In genomic region chr6:35452186-35453090, GRCh38 we compare ENCODE assay signal across 8 cellular contexts. TPM values are rescaled to one million over a fixed set of nuclear protein-coding genes. Genes with fewer than 3 reads are reported as not detected.
DNase-seq lines count a peak whose midpoint lies in the region; ATAC-seq and TF ChIP-seq lines count a peak whose summit lies in the region.

A gene with protein sequence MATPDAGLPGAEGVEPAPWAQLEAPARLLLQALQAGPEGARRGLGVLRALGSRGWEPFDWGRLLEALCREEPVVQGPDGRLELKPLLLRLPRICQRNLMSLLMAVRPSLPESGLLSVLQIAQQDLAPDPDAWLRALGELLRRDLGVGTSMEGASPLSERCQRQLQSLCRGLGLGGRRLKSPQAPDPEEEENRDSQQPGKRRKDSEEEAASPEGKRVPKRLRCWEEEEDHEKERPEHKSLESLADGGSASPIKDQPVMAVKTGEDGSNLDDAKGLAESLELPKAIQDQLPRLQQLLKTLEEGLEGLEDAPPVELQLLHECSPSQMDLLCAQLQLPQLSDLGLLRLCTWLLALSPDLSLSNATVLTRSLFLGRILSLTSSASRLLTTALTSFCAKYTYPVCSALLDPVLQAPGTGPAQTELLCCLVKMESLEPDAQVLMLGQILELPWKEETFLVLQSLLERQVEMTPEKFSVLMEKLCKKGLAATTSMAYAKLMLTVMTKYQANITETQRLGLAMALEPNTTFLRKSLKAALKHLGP (plus strand): TSS chr6:35452338. CDS start chr6:35452546, 208 bp downstream.

- H3K4me3 Mint-ChIP-seq in CD4-positive, alpha-beta T cell, result peak within 1 kb of the TSS; percentile 89
- H3K4me3 Mint-ChIP-seq in activated CD8-positive, alpha-beta T cell treated with anti-CD3 and anti-CD28 coated beads for 36 hours, result peak within 1 kb of the TSS; percentile 78

- H3K27me3 Mint-ChIP-seq in CD4-positive, alpha-beta T cell, result no peaks in the 10 kb centered on the region
- H3K27me3 Mint-ChIP-seq in activated CD8-positive, alpha-beta T cell treated with anti-CD3 and anti-CD28 coated beads for 36 hours, result no peaks in the 10 kb centered on the region

- peak; percentile 75 for ATAC-seq in CD4-positive, alpha-beta T cell (ENCODE audit: poor library complexity)
- ATAC-seq in GM19452 (IDR thresholded peaks at IDR 0.05; ENCODE audit: unreplicated experiment), result peak; percentile 90
- peak; percentile 83 for ATAC-seq in HG03571 (IDR thresholded peaks at IDR 0.05; ENCODE audit: unreplicated experiment)
- peak; percentile 90 for ATAC-seq in activated CD8-positive, alpha-beta T cell treated with anti-CD3 and anti-CD28 coated beads for 36 hours
- peak; percentile 98 for ATAC-seq in lower lobe of right lung

- H3K4me1 Mint-ChIP-seq in CD4-positive, alpha-beta T cell (ENCODE audit: low read depth), result peaks cover 43% of the 10 kb centered on the region
- H3K4me1 Mint-ChIP-seq in activated CD8-positive, alpha-beta T cell treated with anti-CD3 and anti-CD28 coated beads for 36 hours (ENCODE audit: low read depth), result peaks cover 36% of the 10 kb centered on the region

- H3K9ac ChIP-seq in duodenal mucosa (ENCODE audit: low read depth in 1 of 2, low read length in 2 of 2), result peak within 1 kb of the TSS; percentile 64 to 74

- peak within 1 kb of the TSS; percentile 27 for H3K27ac ChIP-seq in CD4-positive, alpha-beta T cell (ENCODE audit: low read depth, low read length)
- no peak within 1 kb of the TSS for H3K27ac ChIP-seq in duodenal mucosa (ENCODE audit: low read depth, low read length)
- peak within 1 kb of the TSS; percentile 70 for H3K27ac ChIP-seq in lower lobe of right lung

- DNase-seq in CD4-positive, alpha-beta T cell, result peak; percentile 67 to 92 (median 80)
- DNase-seq in NCI-H82 (lab: John Stamatoyannopoulos, UW) (peak; percentile 97), lower lobe of right lung (peak; percentile 96)
- peak; percentile 95 for DNase-seq in activated CD8-positive, alpha-beta T cell treated with anti-CD3 and anti-CD28 coated beads for 36 hours
- peak; percentile 91 to 92 for DNase-seq in stimulated activated CD4-positive, alpha-beta T cell treated with anti-CD3 and anti-CD28 coated beads, Interleukin-4, amount 100 ng/mL, for 48 hours (ENCODE audit: low read depth in 2 of 2)

- H3K36me3 ChIP-seq in duodenal mucosa (ENCODE audit: control insufficient read depth in 1 of 2, insufficient read depth in 2 of 2, low read length in 2 of 2), result no peaks in the 10 kb centered on the region
- H3K36me3 ChIP-seq in lower lobe of right lung, result peaks cover 7% of the 10 kb centered on the region

- peaks cover 16% of the 10 kb centered on the region for H3K36me3 Mint-ChIP-seq in CD4-positive, alpha-beta T cell (ENCODE audit: low read depth)
- H3K36me3 Mint-ChIP-seq in activated CD8-positive, alpha-beta T cell treated with anti-CD3 and anti-CD28 coated beads for 36 hours (ENCODE audit: low read depth), result peaks cover 21% of the 10 kb centered on the region

- POLR2A ChIA-PET in CD4-positive, alpha-beta T cell (lab: Charles Lee), result interaction anchor here (0.6 to 2.9 kb wide), 14 partner anchors 13 to 172 kb away, joined by 3 to 32 read pairs (median 4); partner anchors contain the start of genes DEF6, PPARD, RPL10A and TEAD3
- POLR2A ChIA-PET in activated CD8-positive, alpha-beta T cell treated with anti-CD3 and anti-CD28 coated beads for 36 hours (lab: Charles Lee), result interaction anchor here (0.6 to 5.5 kb wide), 12 partner anchors 15 to 155 kb away, joined by 3 to 70 read pairs (median 4); partner anchors contain the start of genes DEF6, PPARD and RPL10A

- TF ChIP-seq CTCF in CD4-positive, alpha-beta T cell (IDR thresholded peaks at IDR 0.05), result no peak
- no peak for TF ChIP-seq CTCF in activated CD8-positive, alpha-beta T cell treated with anti-CD3 and anti-CD28 coated beads for 36 hours (IDR thresholded peaks at IDR 0.05)
- TF ChIP-seq CTCF in lower lobe of right lung (IDR thresholded peaks at IDR 0.05), result no peak

- intact Hi-C loops in CD4-positive, alpha-beta T cell (cut with DNase I, micrococcal nuclease), result loop anchor here (5.0 kb wide), 3 partner anchors 35 to 285 kb away; partner anchors contain the start of gene ARMC12 (in 1 of the 2)
- intact Hi-C loops in activated CD8-positive, alpha-beta T cell treated with anti-CD3 and anti-CD28 coated beads for 36 hours (cut with micrococcal nuclease), result no loop called here
- intact Hi-C loops in lower lobe of right lung (cut with DNase I), result no loop called here

- no peaks in the 10 kb centered on the region for H3K27me3 ChIP-seq in CD4-positive, alpha-beta T cell (ENCODE audit: control insufficient read depth, insufficient read depth, low read length)
- H3K27me3 ChIP-seq in duodenal mucosa (ENCODE audit: control insufficient read depth in 1 of 2, insufficient read depth in 2 of 2, low read length in 2 of 2) (peaks cover 0 to 4% of the 10 kb centered on the region in 2 donors), lower lobe of right lung (ENCODE audit: low read depth) (no peaks in the 10 kb centered on the region)

- no peaks in the 10 kb centered on the region for H3K9me3 ChIP-seq in CD4-positive, alpha-beta T cell (ENCODE audit: control insufficient read depth, low read length)
- no peaks in the 10 kb centered on the region for H3K9me3 ChIP-seq in duodenal mucosa (ENCODE audit: control insufficient read depth in 1 of 2, low read length in 2 of 2)
- H3K9me3 ChIP-seq in lower lobe of right lung, result no peaks in the 10 kb centered on the region

- H3K9me3 Mint-ChIP-seq in CD4-positive, alpha-beta T cell, result no peaks in the 10 kb centered on the region
- H3K9me3 Mint-ChIP-seq in activated CD8-positive, alpha-beta T cell treated with anti-CD3 and anti-CD28 coated beads for 36 hours, result no peaks in the 10 kb centered on the region

- CTCF ChIA-PET in CD4-positive, alpha-beta T cell (lab: Charles Lee), result interaction anchor here (1.7 to 6.8 kb wide), 4 partner anchors 16 to 156 kb away, joined by 4 to 75 read pairs (median 50); partner anchors contain the start of genes DEF6, PPARD and RPL10A
- CTCF ChIA-PET in activated CD8-positive, alpha-beta T cell treated with anti-CD3 and anti-CD28 coated beads for 36 hours (lab: Charles Lee), result interaction anchor here (0.8 to 9.7 kb wide), 13 partner anchors 15 to 284 kb away, joined by 3 to 209 read pairs (median 4); partner anchors contain the start of genes ARMC12, DEF6, PPARD and RPL10A

- H3K4me1 ChIP-seq in duodenal mucosa (ENCODE audit: control insufficient read depth in 1 of 2, insufficient read depth in 2 of 2, low read length in 2 of 2) (peaks cover 15 to 17% of the 10 kb centered on the region in 2 donors), lower lobe of right lung (peaks cover 36% of the 10 kb centered on the region)

- H3K4me3 ChIP-seq in duodenal mucosa (ENCODE audit: low read depth in 1 of 2, low read length in 2 of 2) (peak within 1 kb of the TSS; percentile 72 to 80), lower lobe of right lung (peak within 1 kb of the TSS; percentile 81)

- H3K27ac Mint-ChIP-seq in CD4-positive, alpha-beta T cell, result peak within 1 kb of the TSS; percentile 77
- H3K27ac Mint-ChIP-seq in activated CD8-positive, alpha-beta T cell treated with anti-CD3 and anti-CD28 coated beads for 36 hours, result peak within 1 kb of the TSS; percentile 39

RNA-seq across cellular contexts. Expression of the gene that starts here (rescaled TPM):
- 1 to 10 TPM; 1.6 to 1.7 TPM for total RNA-seq in CD4-positive, alpha-beta T cell
- 10 to 100 TPM; 18.8 to 19.4 TPM for total RNA-seq in activated CD8-positive, alpha-beta T cell treated with anti-CD3 and anti-CD28 coated beads for 36 hours
- total RNA-seq in lower lobe of right lung, result 9.0 TPM

Comparison
In these comparisons a context has a peak if more than half of its experiments do, and no peak if none do; other contexts are left out.
1. intact Hi-C loops: an anchor here in CD4-positive, alpha-beta T cell (5.0 kb wide); none called in activated CD8-positive, alpha-beta T cell treated with anti-CD3 and anti-CD28 coated beads for 36 hours and lower lobe of right lung.